In the genomic region with DNA sequence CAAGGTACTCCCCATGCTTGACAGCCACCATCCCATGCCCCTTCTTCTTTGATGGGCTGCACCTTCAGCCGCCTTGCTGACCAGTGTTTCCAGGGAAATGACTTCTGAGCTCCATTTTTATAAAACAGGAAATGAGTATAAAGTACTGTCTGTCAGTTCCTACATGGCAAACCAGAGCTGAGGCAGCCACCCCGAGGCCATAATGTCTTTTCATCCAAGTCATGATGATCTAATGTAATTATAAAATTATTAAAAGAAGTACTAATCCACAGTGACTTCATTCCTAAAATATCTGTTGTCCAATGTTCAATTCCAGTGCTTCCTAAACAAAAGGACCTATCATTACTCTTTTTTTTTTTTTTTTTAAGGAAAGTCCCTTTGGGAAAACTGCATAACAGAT, we compare ENCODE assay signal across 16 cellular contexts.
DNase-seq lines count a peak whose midpoint lies in the region; FAIRE-seq and TF ChIP-seq lines count a peak whose summit lies in the region.
"Had no signal": no experiment of that assay in that cellular context is flagged by ENCODE, and none has a peak within 500 bp of the region (broad histone marks: within the 10 kb centered on the region; RNA-seq: fewer than 3 reads in every experiment).

No MANE protein-coding gene starts in this region.

- FAIRE-seq in astrocyte (lab: Jason Lieb, UNC): no peak
- FAIRE-seq: urothelium cell line had no signal

- H3K27me3 ChIP-seq in ACC112 (ENCODE audit: insufficient read depth, low read length) (no peaks in the 10 kb centered on the region), astrocyte (ENCODE audit: insufficient read depth, low read length) (no peaks in the 10 kb centered on the region), brain microvascular endothelial cell (replicated peaks) (no peaks in the 10 kb centered on the region)
- H3K27me3 ChIP-seq: sigmoid colon had no signal

- H3K9ac ChIP-seq in astrocyte (ENCODE audit: low read length): no peak overlapping the region

- H4K20me1 ChIP-seq in astrocyte (ENCODE audit: insufficient read depth, low read length): no peaks in the 10 kb centered on the region

- H3K36me3 Mint-ChIP-seq in HFFc6 (ENCODE audit: low read depth) (no peaks in the 10 kb centered on the region), astrocyte (ENCODE audit: low read depth, unreplicated experiment) (no peaks in the 10 kb centered on the region)
- H3K36me3 Mint-ChIP-seq: stimulated activated memory B cell treated with anti-CD40 and anti-IgM and Interleukin-4, amounts not matched to agents 10 μg/mL and 1 μg/mL and 100 μg/mL, for 72 hours had no signal

- no peak overlapping the region for H3K4me3 ChIP-seq in ACC112 (ENCODE audit: low read depth, low read length)
- H3K4me3 ChIP-seq in astrocyte (ENCODE audit: insufficient read depth, low read depth, low read length): no peak overlapping the region
- H3K4me3 ChIP-seq in brain microvascular endothelial cell (ENCODE audit: low read depth, low read length): no peak overlapping the region
- H3K4me3 ChIP-seq: HAP-1, lung, sigmoid colon had no signal

- no peaks in the 10 kb centered on the region for H3K36me3 ChIP-seq in ACC112 (ENCODE audit: insufficient read depth, low read length)
- no peaks in the 10 kb centered on the region for H3K36me3 ChIP-seq in astrocyte (ENCODE audit: insufficient read depth, low read length)
- no peaks in the 10 kb centered on the region for H3K36me3 ChIP-seq in brain microvascular endothelial cell (replicated peaks)
- H3K36me3 ChIP-seq: HAP-1, sigmoid colon had no signal

- H3K4me2 ChIP-seq in astrocyte (ENCODE audit: low read length): no peak overlapping the region

- peaks cover 17% of the 10 kb centered on the region for H3K4me1 ChIP-seq in ACC112 (ENCODE audit: control insufficient read depth, insufficient read depth, low read length, unreplicated experiment)
- peaks cover 19% of the 10 kb centered on the region for H3K4me1 ChIP-seq in astrocyte (ENCODE audit: insufficient read depth, low read length)

- H3K27ac ChIP-seq in ACC112 (ENCODE audit: low read depth, low read length) (no peak overlapping the region), astrocyte (ENCODE audit: low read depth, low read length) (no peak overlapping the region), brain microvascular endothelial cell (no peak overlapping the region)

- H2AFZ ChIP-seq in ACC112 (ENCODE audit: low read length, unreplicated experiment) (peak overlapping the region; percentile 43), astrocyte (ENCODE audit: low read depth, low read length) (no peak overlapping the region)

- H3K4me3 Mint-ChIP-seq in HFFc6: no peak overlapping the region
- H3K4me3 Mint-ChIP-seq in astrocyte (ENCODE audit: unreplicated experiment): no peak overlapping the region
- H3K4me3 Mint-ChIP-seq: activated T-cell treated with anti-CD3 and anti-CD28 coated beads, Interleukin-2, amount 50 U/mL, for 72 hours; stimulated activated memory B cell treated with anti-CD40 and anti-IgM and Interleukin-4, amounts not matched to agents 10 μg/mL and 1 μg/mL and 100 μg/mL, for 72 hours had no signal

- H3K79me2 ChIP-seq in ACC112 (ENCODE audit: control insufficient read depth, insufficient read depth, low read length, unreplicated experiment): no peaks in the 10 kb centered on the region
- no peaks in the 10 kb centered on the region for H3K79me2 ChIP-seq in astrocyte (ENCODE audit: insufficient read depth, low read length)

- TF ChIP-seq CTCF in HFFc6 (IDR thresholded peaks at IDR 0.05) (no peak), astrocyte (IDR thresholded peaks at IDR 0.05; ENCODE audit: insufficient read depth, low read depth, low read length) (no peak), brain microvascular endothelial cell (IDR thresholded peaks at IDR 0.05; ENCODE audit: low read depth, low read length, missing control alignments) (no peak)

- DNase-seq in HFFc6: peak; percentile 63
- DNase-seq in astrocyte (ENCODE audit: low read depth): peak; percentile 23
- DNase-seq in lung microvascular endothelial cell (ENCODE audit: low read depth in 2 of 2): peak; percentile 43 to 66
- no peak for DNase-seq in GF-D8 (lab: John Stamatoyannopoulos, UW)
- no peak for DNase-seq in SKM-1 treated with dmso at 0.1 percent for 144 hours (lab: John Stamatoyannopoulos, UW; ENCODE audit: unreplicated experiment)
- no peak for DNase-seq in HK-2 (ENCODE audit: unreplicated experiment)
- no peak for DNase-seq in brain microvascular endothelial cell
- DNase-seq: activated CD4-positive, alpha-beta T cell treated with anti-CD3 and anti-CD28 coated beads, Interleukin-2, amount 50 U/mL, for 48 hours; activated T-cell treated with anti-CD3 and anti-CD28 coated beads, Interleukin-2, amount 50 U/mL, for 72 hours; Karpas-422; sigmoid colon had no signal

- H3K27ac Mint-ChIP-seq in HFFc6 (peak overlapping the region; percentile 84), astrocyte (ENCODE audit: unreplicated experiment) (no peak overlapping the region)
- H3K27ac Mint-ChIP-seq: activated T-cell treated with anti-CD3 and anti-CD28 coated beads, Interleukin-2, amount 50 U/mL, for 72 hours; stimulated activated memory B cell treated with anti-CD40 and anti-IgM and Interleukin-4, amounts not matched to agents 10 μg/mL and 1 μg/mL and 100 μg/mL, for 72 hours had no signal

- H3K9me3 Mint-ChIP-seq in HFFc6: no peaks in the 10 kb centered on the region
- H3K9me3 Mint-ChIP-seq in astrocyte (ENCODE audit: unreplicated experiment): peaks cover 2% of the 10 kb centered on the region
- H3K9me3 Mint-ChIP-seq: activated T-cell treated with anti-CD3 and anti-CD28 coated beads, Interleukin-2, amount 50 U/mL, for 72 hours; stimulated activated memory B cell treated with anti-CD40 and anti-IgM and Interleukin-4, amounts not matched to agents 10 μg/mL and 1 μg/mL and 100 μg/mL, for 72 hours had no signal

- in situ Hi-C loops in brain microvascular endothelial cell (cut with HindIII; ENCODE audit: low pct_ligation_motif_present, low sequenced_read_pairs): no loop called here

- no peaks in the 10 kb centered on the region for H3K9me3 ChIP-seq in astrocyte (ENCODE audit: insufficient read depth, low read depth, low read length)
- H3K9me3 ChIP-seq: HAP-1, sigmoid colon had no signal

- H3K27me3 Mint-ChIP-seq in HFFc6 (ENCODE audit: insufficient read depth): no peaks in the 10 kb centered on the region; the same call in none of the 2 replicates
- H3K27me3 Mint-ChIP-seq in astrocyte (ENCODE audit: low read depth, unreplicated experiment): peaks cover 13% of the 10 kb centered on the region
- H3K27me3 Mint-ChIP-seq: stimulated activated memory B cell treated with anti-CD40 and anti-IgM and Interleukin-4, amounts not matched to agents 10 μg/mL and 1 μg/mL and 100 μg/mL, for 72 hours had no signal

- H3K4me1 Mint-ChIP-seq in HFFc6 (ENCODE audit: low read depth): peaks cover 47% of the 10 kb centered on the region
- H3K4me1 Mint-ChIP-seq in astrocyte (ENCODE audit: low read depth, unreplicated experiment): peaks cover 14% of the 10 kb centered on the region

Comparison
In these comparisons a context has a peak if more than half of its experiments do, and no peak if none do; other contexts are left out.
1. DNase-seq: peak in HFFc6 (single experiment), astrocyte (single experiment) and lung microvascular endothelial cell (2 of 2); none in GF-D8 (single experiment), SKM-1 treated with dmso at 0.1 percent for 144 hours (single experiment), HK-2 (single experiment) and brain microvascular endothelial cell (single experiment).